In genomic region chr1:69215883-69216282, GRCh38 we compare ENCODE assay signal across 27 cellular contexts.
"Had no signal": no experiment of that assay in that cellular context is flagged by ENCODE, and none has a peak within 500 bp of the region (broad histone marks: within the 10 kb centered on the region; RNA-seq: fewer than 3 reads in every experiment).

No MANE protein-coding gene starts in this region.

- ATAC-seq: stimulated activated effector memory CD8-positive, alpha-beta T cell treated with anti-CD3 and anti-CD28 coated beads, Interleukin-12 subunit alpha, Interleukin-12 subunit beta, amount 100 ng/mL, for 72 hours; stimulated activated memory B cell treated with anti-CD40 and anti-IgM and Interleukin-4, amounts not matched to agents 10 μg/mL and 1 μg/mL and 100 μg/mL, for 72 hours; stimulated activated naive B cell treated with anti-CD40 and anti-IgM and Interleukin-4, amounts not matched to agents 10 μg/mL and 1 μg/mL and 100 μg/mL, for 72 hours; stimulated activated naive CD8-positive, alpha-beta T cell treated with anti-CD3 and anti-CD28 coated beads, Interleukin-15, amount 100 ng/mL, for 72 hours; stimulated activated naive CD8-positive, alpha-beta T cell treated with anti-CD3 and anti-CD28 coated beads, Interleukin-15, Interleukin-2, amounts not matched to agents 100 U/mL and 50 U/mL, for 24 hours; upper lobe of right lung had no signal

- H3K36me3 ChIP-seq: stomach, suprapubic skin, thoracic aorta, thyroid gland, tibial artery, tibial nerve, transverse colon, upper lobe of left lung, upper lobe of right lung, uterus, vagina had no signal

- DNase-seq: stimulated activated CD4-positive, alpha-beta T cell treated with anti-CD3 and anti-CD28 coated beads, Interleukin-2, amount 100 ng/mL, for 48 hours; stimulated activated CD4-positive, alpha-beta T cell treated with anti-CD3 and anti-CD28 coated beads, Interleukin-4, amount 100 ng/mL, for 1 hour; stimulated activated CD4-positive, alpha-beta T cell treated with anti-CD3 and anti-CD28 coated beads, Interleukin-4, amount 100 ng/mL, for 24 hours; stimulated activated CD4-positive, alpha-beta T cell treated with anti-CD3 and anti-CD28 coated beads, Interleukin-4, amount 100 ng/mL, for 4 hours; stimulated activated CD8-positive, alpha-beta memory T cell treated with anti-CD3 and anti-CD28 coated beads, Interleukin-4, amount 100 ng/mL, for 48 hours; stimulated activated naive B cell treated with anti-CD40 and anti-IgM and Interleukin-4, amounts not matched to agents 10 μg/mL and 1 μg/mL and 100 μg/mL, for 72 hours; stimulated activated naive CD4-positive, alpha-beta T cell; stimulated activated naive CD4-positive, alpha-beta T cell treated with Interleukin-2 at 50 U/mL for 16 hours; stimulated activated naive CD8-positive, alpha-beta T cell treated with anti-CD3 and anti-CD28 coated beads, Interleukin-15, amount 100 ng/mL, for 72 hours; stimulated activated naive CD8-positive, alpha-beta T cell treated with anti-CD3 and anti-CD28 coated beads, Interleukin-15, Interleukin-2, amounts not matched to agents 100 U/mL and 50 U/mL, for 24 hours; stomach; substantia nigra; testis; thyroid gland; tibial artery; transverse colon; trophoblast cell; upper lobe of left lung; upper lobe of right lung; uterus had no signal

- H3K4me1 ChIP-seq: stomach, suprapubic skin, testis, thyroid gland, tibial artery, tibial nerve, transverse colon, upper lobe of left lung, upper lobe of right lung, uterus, vagina had no signal

- H3K27me3 ChIP-seq: stomach, suprapubic skin, testis, thyroid gland, tibial artery, tibial nerve, transverse colon, upper lobe of left lung, upper lobe of right lung, uterus, vagina had no signal

- H3K27ac ChIP-seq: stomach, suprapubic skin, testis, thoracic aorta, thyroid gland, tibial artery, tibial nerve, transverse colon, upper lobe of left lung, upper lobe of right lung, uterus, vagina had no signal

- FAIRE-seq: urothelium cell line had no signal

- H3K9me3 ChIP-seq: stomach, suprapubic skin, testis, thoracic aorta, thyroid gland, tibial artery, tibial nerve, transverse colon, upper lobe of left lung, upper lobe of right lung, uterus, vagina had no signal

- H3K4me3 ChIP-seq: stomach, suprapubic skin, testis, thoracic aorta, thyroid gland, tibial artery, tibial nerve, transverse colon, upper lobe of left lung, upper lobe of right lung, uterus, vagina had no signal
